In genomic region chr11:7861292-7861691, GRCh38 we compare ENCODE assay signal across 10 cellular contexts. TPM values are rescaled to one million over a fixed set of nuclear protein-coding genes. Genes with fewer than 3 reads are reported as not detected.
"Had no signal": no experiment of that assay in that cellular context is flagged by ENCODE, and none has a peak within 500 bp of the region (broad histone marks: within the 10 kb centered on the region; RNA-seq: fewer than 3 reads in every experiment).

No MANE protein-coding gene starts in this region.

RNA-seq across cellular contexts. Expression of gene OR5P3, which starts 30.7 kb away (rescaled TPM):
- total RNA-seq: activated B cell treated with CpG ODN at 0.5 μM for 24 hours; activated CD4-positive, alpha-beta memory T cell treated with anti-CD3 and anti-CD28 coated beads for 36 hours; activated naive CD4-positive, alpha-beta T cell treated with anti-CD3 and anti-CD28 coated beads for 36 hours; activated naive CD4-positive, alpha-beta T cell treated with anti-CD3 and anti-CD28 coated beads, Interleukin-2, amount 50 U/mL, for 72 hours; activated T-cell treated with anti-CD3 and anti-CD28 coated beads, Interleukin-2, amount 50 U/mL, for 4 hours; activated T-helper 1 cell treated with anti-CD3 and anti-CD28 coated beads, Interleukin-12 subunit alpha, Interleukin-12 subunit beta, Interleukin-2, Interleukin-4 antibody, amounts not matched to agents 30 ng/mL and 10 ng/mL and 1 ng/mL, durations not matched to agents 14 hours and 24 hours and 36 hours; adrenal gland; LHCN-M2; RPMI7951; SJCRH30 had no signal
- polyA plus RNA-seq: adrenal gland had no signal
